Comparison of ENCODE assay signal across 35 cellular contexts in genomic region chr2:232680006-232680405, GRCh38. TPM values are rescaled to one million over a fixed set of nuclear protein-coding genes. Genes with fewer than 3 reads are reported as not detected.
"Had no signal": no experiment of that assay in that cellular context is flagged by ENCODE, and none has a peak within 500 bp of the region (broad histone marks: within the 10 kb centered on the region; RNA-seq: fewer than 3 reads in every experiment).

No MANE protein-coding gene starts in this region.

- H3K27ac ChIP-seq: adrenal gland, body of pancreas, brain microvascular endothelial cell, breast epithelium, VCaP had no signal

- H3K4me3 Mint-ChIP-seq: activated B cell treated with CpG ODN at 0.5 μM for 24 hours; activated CD4-positive, alpha-beta memory T cell treated with anti-CD3 and anti-CD28 coated beads for 36 hours; activated CD4-positive, alpha-beta T cell treated with anti-CD3 and anti-CD28 coated beads, Interleukin-2, amount 10 ng/mL, durations not matched to agents 24 days and 14 days; activated CD8-positive, alpha-beta T cell treated with anti-CD3 and anti-CD28 coated beads for 36 hours; activated naive CD4-positive, alpha-beta T cell treated with anti-CD3 and anti-CD28 coated beads for 36 hours; activated naive CD8-positive, alpha-beta T cell treated with anti-CD3 and anti-CD28 coated beads for 36 hours; activated T-cell treated with anti-CD3 and anti-CD28 coated beads, Interleukin-2, amount 50 U/mL, for 4 hours; activated T-cell treated with anti-CD3 and anti-CD28 coated beads, Interleukin-2, amount 50 U/mL, for 72 hours; activated T-helper 1 cell treated with anti-CD3 and anti-CD28 coated beads, Interleukin-12 subunit alpha, Interleukin-12 subunit beta, Interleukin-2, Interleukin-4 antibody, amounts not matched to agents 30 ng/mL and 10 ng/mL and 1 ng/mL, durations not matched to agents 14 hours and 24 hours and 36 hours; activated T-helper 17 cell treated with anti-CD3 and anti-CD28 coated beads, Interleukin-2, amount 50 U/mL, for 72 hours; T-helper 1 cell treated with Interleukin-12 subunit alpha and Interleukin-12 subunit beta and Interleukin-4 antibody, amounts not matched to agents 30 μg/mL and 1 μg/mL, for 36 hours; T-helper 2 cell treated with Interferon-gamma antibody and Interleukin-4, amounts not matched to agents 5 μg/mL and 100 μg/mL, for 36 hours had no signal

- H3K9me3 Mint-ChIP-seq: activated B cell treated with CpG ODN at 0.5 μM for 24 hours; activated CD4-positive, alpha-beta memory T cell treated with anti-CD3 and anti-CD28 coated beads for 36 hours; activated CD4-positive, alpha-beta T cell treated with anti-CD3 and anti-CD28 coated beads, Interleukin-2, amount 10 ng/mL, durations not matched to agents 24 days and 14 days; activated CD8-positive, alpha-beta T cell treated with anti-CD3 and anti-CD28 coated beads for 36 hours; activated naive CD4-positive, alpha-beta T cell treated with anti-CD3 and anti-CD28 coated beads for 36 hours; activated naive CD4-positive, alpha-beta T cell treated with anti-CD3 and anti-CD28 coated beads, Interleukin-2, amount 50 U/mL, for 72 hours; activated naive CD8-positive, alpha-beta T cell treated with anti-CD3 and anti-CD28 coated beads for 36 hours; activated T-cell treated with anti-CD3 and anti-CD28 coated beads, Interleukin-2, amount 50 U/mL, for 4 hours; activated T-cell treated with anti-CD3 and anti-CD28 coated beads, Interleukin-2, amount 50 U/mL, for 72 hours; activated T-helper 1 cell treated with anti-CD3 and anti-CD28 coated beads, Interleukin-12 subunit alpha, Interleukin-12 subunit beta, Interleukin-2, Interleukin-4 antibody, amounts not matched to agents 30 ng/mL and 10 ng/mL and 1 ng/mL, durations not matched to agents 14 hours and 24 hours and 36 hours; activated T-helper 17 cell treated with anti-CD3 and anti-CD28 coated beads, Interleukin-2, amount 50 U/mL, for 72 hours; T-helper 1 cell treated with Interleukin-12 subunit alpha and Interleukin-12 subunit beta and Interleukin-4 antibody, amounts not matched to agents 30 μg/mL and 1 μg/mL, for 36 hours; T-helper 2 cell treated with Interferon-gamma antibody and Interleukin-4, amounts not matched to agents 5 μg/mL and 100 μg/mL, for 36 hours had no signal

- H3K9me3 ChIP-seq: adrenal gland, body of pancreas, breast epithelium had no signal

- H3K4me1 ChIP-seq: adrenal gland, body of pancreas, breast epithelium had no signal

- H3K27ac Mint-ChIP-seq: activated B cell treated with CpG ODN at 0.5 μM for 24 hours; activated CD4-positive, alpha-beta memory T cell treated with anti-CD3 and anti-CD28 coated beads for 36 hours; activated CD4-positive, alpha-beta T cell treated with anti-CD3 and anti-CD28 coated beads, Interleukin-2, amount 10 ng/mL, durations not matched to agents 24 days and 14 days; activated CD8-positive, alpha-beta T cell treated with anti-CD3 and anti-CD28 coated beads for 36 hours; activated naive CD4-positive, alpha-beta T cell treated with anti-CD3 and anti-CD28 coated beads for 36 hours; activated naive CD4-positive, alpha-beta T cell treated with anti-CD3 and anti-CD28 coated beads, Interleukin-2, amount 50 U/mL, for 72 hours; activated naive CD8-positive, alpha-beta T cell treated with anti-CD3 and anti-CD28 coated beads for 36 hours; activated T-cell treated with anti-CD3 and anti-CD28 coated beads, Interleukin-2, amount 50 U/mL, for 72 hours; activated T-helper 1 cell treated with anti-CD3 and anti-CD28 coated beads, Interleukin-12 subunit alpha, Interleukin-12 subunit beta, Interleukin-2, Interleukin-4 antibody, amounts not matched to agents 30 ng/mL and 10 ng/mL and 1 ng/mL, durations not matched to agents 14 hours and 24 hours and 36 hours; activated T-helper 17 cell treated with anti-CD3 and anti-CD28 coated beads, Interleukin-2, amount 50 U/mL, for 72 hours; T-helper 1 cell treated with Interleukin-12 subunit alpha and Interleukin-12 subunit beta and Interleukin-4 antibody, amounts not matched to agents 30 μg/mL and 1 μg/mL, for 36 hours; T-helper 2 cell treated with Interferon-gamma antibody and Interleukin-4, amounts not matched to agents 5 μg/mL and 100 μg/mL, for 36 hours had no signal

- H3K4me3 ChIP-seq: adrenal gland, body of pancreas, breast epithelium had no signal

- H3K27me3 ChIP-seq: adrenal gland, body of pancreas, brain microvascular endothelial cell, breast epithelium had no signal

- ATAC-seq: activated CD8-positive, alpha-beta T cell treated with anti-CD3 and anti-CD28 coated beads for 36 hours; activated naive CD4-positive, alpha-beta T cell treated with anti-CD3 and anti-CD28 coated beads, Interleukin-2, amount 50 U/mL, for 72 hours; activated T-cell treated with anti-CD3 and anti-CD28 coated beads, Interleukin-2, amount 50 U/mL, for 4 hours; activated T-cell treated with anti-CD3 and anti-CD28 coated beads, Interleukin-2, amount 50 U/mL, for 72 hours; activated T-helper 17 cell treated with anti-CD3 and anti-CD28 coated beads, Interleukin-2, amount 50 U/mL, for 72 hours; body of pancreas had no signal

- H3K36me3 Mint-ChIP-seq: activated CD4-positive, alpha-beta memory T cell treated with anti-CD3 and anti-CD28 coated beads for 36 hours; activated naive CD4-positive, alpha-beta T cell treated with anti-CD3 and anti-CD28 coated beads, Interleukin-2, amount 50 U/mL, for 72 hours; activated naive CD8-positive, alpha-beta T cell treated with anti-CD3 and anti-CD28 coated beads for 36 hours had no signal

- H3K36me3 ChIP-seq: adrenal gland, brain microvascular endothelial cell, breast epithelium had no signal

- DNase-seq: activated B cell treated with CpG ODN at 0.5 μM for 24 hours; activated CD4-positive, alpha-beta memory T cell treated with anti-CD3 and anti-CD28 coated beads for 36 hours; activated CD4-positive, alpha-beta T cell treated with anti-CD3 and anti-CD28 coated beads for 4 hours; activated CD4-positive, alpha-beta T cell treated with anti-CD3 and anti-CD28 coated beads, Interleukin-2, amount 10 ng/mL, durations not matched to agents 24 days and 14 days; activated CD4-positive, alpha-beta T cell treated with anti-CD3 and anti-CD28 coated beads, Interleukin-2, amount 50 U/mL, for 1 hour; activated CD4-positive, alpha-beta T cell treated with anti-CD3 and anti-CD28 coated beads, Interleukin-2, amount 50 U/mL, for 4 hours; activated CD4-positive, CD25-positive, alpha-beta regulatory T cell treated with anti-CD3 and anti-CD28 coated beads, Interleukin-2, amount 50 U/mL, for 72 hours; activated CD8-positive, alpha-beta memory T cell treated with anti-CD3 and anti-CD28 coated beads, Interleukin-2, amount 50 U/mL, for 4 hours; activated CD8-positive, alpha-beta T cell treated with anti-CD3 and anti-CD28 coated beads for 36 hours; activated effector memory CD4-positive, alpha-beta T cell treated with anti-CD3 and anti-CD28 coated beads, Interleukin-2, amount 50 U/mL, for 16 hours; activated gamma-delta T cell treated with Interleukin-2 at 50 U/mL for 16 hours; activated naive CD4-positive, alpha-beta T cell; activated naive CD4-positive, alpha-beta T cell treated with anti-CD3 and anti-CD28 coated beads for 36 hours; activated naive CD4-positive, alpha-beta T cell treated with anti-CD3 and anti-CD28 coated beads, Interleukin-2, amount 50 U/mL, for 16 hours; activated naive CD8-positive, alpha-beta T cell treated with anti-CD3 and anti-CD28 coated beads for 36 hours; activated T-cell treated with anti-CD3 and anti-CD28 coated beads for 4 hours; activated T-cell treated with anti-CD3 and anti-CD28 coated beads, Interleukin-2, amount 50 U/mL, for 1 hour; activated T-cell treated with anti-CD3 and anti-CD28 coated beads, Interleukin-2, amount 50 U/mL, for 4 hours; activated T-cell treated with anti-CD3 and anti-CD28 coated beads, Interleukin-2, amount 50 U/mL, for 72 hours; adrenal gland; amniotic stem cell; aorta; body of pancreas; brain microvascular endothelial cell; central memory CD4-positive, alpha-beta T cell; T-helper 1 cell; T-helper 2 cell; T-helper 9 cell had no signal

- H3K4me1 Mint-ChIP-seq: activated B cell treated with CpG ODN at 0.5 μM for 24 hours; activated T-helper 17 cell treated with anti-CD3 and anti-CD28 coated beads, Interleukin-2, amount 50 U/mL, for 72 hours had no signal

RNA-seq across cellular contexts. Expression of gene EFHD1, which starts 46.6 kb away (rescaled TPM):
- total RNA-seq: activated B cell treated with CpG ODN at 0.5 μM for 24 hours had no signal
